ENCODE assay signal across 18 cellular contexts in the genomic region with DNA sequence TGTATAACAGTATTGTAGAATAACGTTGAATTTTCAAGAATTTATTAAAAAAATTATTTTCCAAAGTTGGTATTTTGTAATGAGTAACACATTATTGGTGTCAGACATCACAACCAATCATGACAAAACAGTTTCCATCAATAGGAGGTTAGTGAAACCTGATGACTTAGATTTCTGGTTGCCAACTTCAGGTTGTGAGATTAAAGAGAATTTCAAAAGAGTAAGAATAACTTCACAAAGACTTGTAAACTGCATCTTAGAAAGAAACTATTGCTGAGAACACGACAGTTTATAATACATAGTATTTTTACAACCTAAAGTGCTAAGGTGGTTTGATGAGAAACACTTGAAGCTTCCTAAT.
DNase-seq lines count a peak whose midpoint lies in the region; ATAC-seq and TF ChIP-seq lines count a peak whose summit lies in the region.
"Had no signal": no experiment of that assay in that cellular context is flagged by ENCODE, and none has a peak within 500 bp of the region (broad histone marks: within the 10 kb centered on the region; RNA-seq: fewer than 3 reads in every experiment).

No MANE protein-coding gene starts in this region.

- no peaks in the 10 kb centered on the region for H3K36me3 ChIP-seq in hepatocyte (replicated peaks; ENCODE audit: insufficient read depth, low read depth)

- peak overlapping the region; percentile 54 for H3K27ac ChIP-seq in hepatocyte
- no peak overlapping the region for H3K27ac ChIP-seq in dorsolateral prefrontal cortex
- H3K27ac ChIP-seq: 22Rv1; A549; BLaER1 treated with 17β-estradiol and CSF1 and Interleukin-3, amounts not matched to agents 10 nM and 100 nM; C4-2B had no signal

- peaks cover 18% of the 10 kb centered on the region for H3K4me1 Mint-ChIP-seq in activated T-cell treated with anti-CD3 and anti-CD28 coated beads, Interleukin-2, amount 50 U/mL, for 4 hours (ENCODE audit: low read depth)
- H3K4me1 Mint-ChIP-seq in activated T-cell treated with anti-CD3 and anti-CD28 coated beads, Interleukin-2, amount 50 U/mL, for 24 hours (ENCODE audit: low read depth): peaks cover 45% of the 10 kb centered on the region
- H3K4me1 Mint-ChIP-seq: B cell had no signal

- no peaks in the 10 kb centered on the region for H3K4me1 ChIP-seq in hepatocyte (ENCODE audit: insufficient read depth)
- H3K4me1 ChIP-seq: A549 had no signal

- H3K9me3 Mint-ChIP-seq in activated T-cell treated with anti-CD3 and anti-CD28 coated beads, Interleukin-2, amount 50 U/mL, for 4 hours: peaks cover 10% of the 10 kb centered on the region
- peaks cover 13% of the 10 kb centered on the region for H3K9me3 Mint-ChIP-seq in activated T-cell treated with anti-CD3 and anti-CD28 coated beads, Interleukin-2, amount 50 U/mL, for 24 hours

- H3K9me3 ChIP-seq in hepatocyte (ENCODE audit: low read depth): no peaks in the 10 kb centered on the region
- H3K9me3 ChIP-seq: A549, Caco-2 had no signal

- H3K27me3 Mint-ChIP-seq in activated T-cell treated with anti-CD3 and anti-CD28 coated beads, Interleukin-2, amount 50 U/mL, for 4 hours (ENCODE audit: low read depth): no peaks in the 10 kb centered on the region
- H3K27me3 Mint-ChIP-seq in activated T-cell treated with anti-CD3 and anti-CD28 coated beads, Interleukin-2, amount 50 U/mL, for 24 hours: no peaks in the 10 kb centered on the region
- H3K27me3 Mint-ChIP-seq: B cell; CD4-positive, alpha-beta T cell had no signal

- TF ChIP-seq CTCF in hepatocyte (IDR thresholded peaks at IDR 0.05; ENCODE audit: poor library complexity) (no peak), dorsolateral prefrontal cortex (IDR thresholded peaks at IDR 0.05 in 54 of 56, conservative IDR thresholded peaks at IDR 0.05 in 2 of 56; ENCODE audit: low read depth in 1 of 56, partially characterized antibody in 56 of 56) (no peak)

- H3K27ac Mint-ChIP-seq in activated T-cell treated with anti-CD3 and anti-CD28 coated beads, Interleukin-2, amount 50 U/mL, for 24 hours: no peak overlapping the region
- H3K27ac Mint-ChIP-seq: B cell; CD4-positive, alpha-beta T cell; CD8-positive, alpha-beta T cell had no signal

- H3K9me2 ChIP-seq in hepatocyte (replicated peaks; ENCODE audit: insufficient read depth): no peaks in the 10 kb centered on the region

- H3K27me3 ChIP-seq in hepatocyte: no peaks in the 10 kb centered on the region
- no peaks in the 10 kb centered on the region for H3K27me3 ChIP-seq in dorsolateral prefrontal cortex
- H3K27me3 ChIP-seq: BLaER1 treated with 17β-estradiol and CSF1 and Interleukin-3, amounts not matched to agents 10 nM and 100 nM had no signal

- intact Hi-C loops in dorsolateral prefrontal cortex (cut with DNase I): no loop called here

- DNase-seq in activated CD4-positive, CD25-positive, alpha-beta regulatory T cell treated with anti-CD3 and anti-CD28 coated beads, Interleukin-2, amount 50 U/mL, for 72 hours: no peak
- no peak for DNase-seq in activated T-cell treated with anti-CD3 and anti-CD28 coated beads, Interleukin-2, amount 50 U/mL, for 4 hours
- no peak for DNase-seq in activated T-cell treated with anti-CD3 and anti-CD28 coated beads, Interleukin-2, amount 50 U/mL, for 24 hours
- DNase-seq in hepatocyte (ENCODE audit: low spot score): no peak
- DNase-seq in dorsolateral prefrontal cortex: no peak
- DNase-seq: AML-193; Caco-2; Calu3; CD4-positive, alpha-beta T cell; CD8-positive, alpha-beta T cell; DMS79 treated with DMSO at 0.1 percent for 48 hours; GF-D8 had no signal

- H3K4me3 ChIP-seq in hepatocyte (no peak overlapping the region), dorsolateral prefrontal cortex (no peak overlapping the region)
- H3K4me3 ChIP-seq: A549; BLaER1 treated with 17β-estradiol and CSF1 and Interleukin-3, amounts not matched to agents 10 nM and 100 nM had no signal

- peaks cover 17% of the 10 kb centered on the region for H3K36me3 Mint-ChIP-seq in activated T-cell treated with anti-CD3 and anti-CD28 coated beads, Interleukin-2, amount 50 U/mL, for 4 hours (ENCODE audit: insufficient read depth)
- peaks cover 38% of the 10 kb centered on the region for H3K36me3 Mint-ChIP-seq in activated T-cell treated with anti-CD3 and anti-CD28 coated beads, Interleukin-2, amount 50 U/mL, for 24 hours (ENCODE audit: low read depth)

- no peak overlapping the region for H3K4me3 Mint-ChIP-seq in activated T-cell treated with anti-CD3 and anti-CD28 coated beads, Interleukin-2, amount 50 U/mL, for 4 hours
- H3K4me3 Mint-ChIP-seq in activated T-cell treated with anti-CD3 and anti-CD28 coated beads, Interleukin-2, amount 50 U/mL, for 24 hours: no peak overlapping the region
- H3K4me3 Mint-ChIP-seq: B cell; CD4-positive, alpha-beta T cell; CD8-positive, alpha-beta T cell had no signal

- no peaks in the 10 kb centered on the region for H4K20me1 ChIP-seq in hepatocyte (ENCODE audit: insufficient read depth, poor library complexity, severe bottlenecking)
- H4K20me1 ChIP-seq: BLaER1 treated with 17β-estradiol and CSF1 and Interleukin-3, amounts not matched to agents 10 nM and 100 nM had no signal

- no peaks in the 10 kb centered on the region for H3K79me2 ChIP-seq in hepatocyte

- H2AFZ ChIP-seq in hepatocyte: no peak overlapping the region

- WGBS in hepatocyte (ENCODE audit: low lambda C conversion rate, missing lambda C conversion rate): 76% methylated on average over 2 of the region's 2 CpGs

- peak; percentile 64 to 65 for ATAC-seq in activated CD4-positive, CD25-positive, alpha-beta regulatory T cell treated with anti-CD3 and anti-CD28 coated beads, Interleukin-2, amount 50 U/mL, for 24 hours
- peak; percentile 34 to 48 for ATAC-seq in activated T-cell treated with anti-CD3 and anti-CD28 coated beads, Interleukin-2, amount 50 U/mL, for 4 hours
- ATAC-seq: A549; CD8-positive, alpha-beta T cell had no signal

- no peak overlapping the region for H3K4me2 ChIP-seq in hepatocyte
- H3K4me2 ChIP-seq: A549; BLaER1 treated with 17β-estradiol and CSF1 and Interleukin-3, amounts not matched to agents 10 nM and 100 nM had no signal
